1 cellular context compared by ENCODE assay signal in the genomic region with DNA sequence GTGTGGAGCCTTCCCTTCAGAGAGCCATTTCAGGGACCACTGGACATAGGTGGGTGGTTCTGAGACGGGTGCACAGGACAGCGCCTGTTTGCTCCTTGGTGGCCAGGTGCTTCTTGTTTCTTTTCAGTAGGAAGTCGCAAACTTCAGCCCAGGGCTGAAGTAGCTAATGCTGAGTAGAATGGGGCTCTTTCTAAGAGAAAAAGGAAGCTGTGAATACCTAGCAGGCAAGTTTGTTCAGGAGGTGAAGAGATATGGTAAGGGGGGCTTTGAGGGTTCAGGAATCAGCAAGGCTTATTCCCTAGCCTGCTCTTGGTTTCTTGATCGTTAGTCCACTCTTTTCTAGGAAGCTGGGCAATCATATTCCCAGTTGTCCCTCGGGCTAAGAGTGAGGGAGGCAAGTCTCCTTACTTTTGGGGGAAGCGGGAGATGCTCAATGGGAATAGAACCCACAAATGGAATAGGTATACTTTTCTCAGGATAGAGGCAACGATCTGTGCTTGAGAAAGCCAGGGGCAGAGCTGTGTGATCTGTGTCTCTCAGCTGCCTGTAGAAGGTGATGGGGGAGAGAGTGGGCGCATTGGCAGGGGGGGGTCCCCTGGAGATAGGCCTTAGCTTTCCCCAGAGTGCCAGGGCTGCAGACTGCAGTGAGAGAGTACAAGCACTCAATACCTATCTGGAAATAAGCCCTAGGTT.
TF ChIP-seq lines count a peak whose summit lies in the region.

No MANE protein-coding gene starts in this region.

TF ChIP-seq in K562, 482 proteins besides CTCF, POLR2A, EP300 and RAD21:
- no peak for TF ChIP-seq HSF4 (CRISPR knock-in tag; IDR thresholded peaks at IDR 0.05; ENCODE audit: borderline replicate concordance)
- peak; percentile 28 for TF ChIP-seq RBBP5 (IDR thresholded peaks at IDR 0.05; ENCODE audit: borderline replicate concordance, insufficient read depth, low read length, poor library complexity, severe bottlenecking)
- TF ChIP-seq, protein P1, sequence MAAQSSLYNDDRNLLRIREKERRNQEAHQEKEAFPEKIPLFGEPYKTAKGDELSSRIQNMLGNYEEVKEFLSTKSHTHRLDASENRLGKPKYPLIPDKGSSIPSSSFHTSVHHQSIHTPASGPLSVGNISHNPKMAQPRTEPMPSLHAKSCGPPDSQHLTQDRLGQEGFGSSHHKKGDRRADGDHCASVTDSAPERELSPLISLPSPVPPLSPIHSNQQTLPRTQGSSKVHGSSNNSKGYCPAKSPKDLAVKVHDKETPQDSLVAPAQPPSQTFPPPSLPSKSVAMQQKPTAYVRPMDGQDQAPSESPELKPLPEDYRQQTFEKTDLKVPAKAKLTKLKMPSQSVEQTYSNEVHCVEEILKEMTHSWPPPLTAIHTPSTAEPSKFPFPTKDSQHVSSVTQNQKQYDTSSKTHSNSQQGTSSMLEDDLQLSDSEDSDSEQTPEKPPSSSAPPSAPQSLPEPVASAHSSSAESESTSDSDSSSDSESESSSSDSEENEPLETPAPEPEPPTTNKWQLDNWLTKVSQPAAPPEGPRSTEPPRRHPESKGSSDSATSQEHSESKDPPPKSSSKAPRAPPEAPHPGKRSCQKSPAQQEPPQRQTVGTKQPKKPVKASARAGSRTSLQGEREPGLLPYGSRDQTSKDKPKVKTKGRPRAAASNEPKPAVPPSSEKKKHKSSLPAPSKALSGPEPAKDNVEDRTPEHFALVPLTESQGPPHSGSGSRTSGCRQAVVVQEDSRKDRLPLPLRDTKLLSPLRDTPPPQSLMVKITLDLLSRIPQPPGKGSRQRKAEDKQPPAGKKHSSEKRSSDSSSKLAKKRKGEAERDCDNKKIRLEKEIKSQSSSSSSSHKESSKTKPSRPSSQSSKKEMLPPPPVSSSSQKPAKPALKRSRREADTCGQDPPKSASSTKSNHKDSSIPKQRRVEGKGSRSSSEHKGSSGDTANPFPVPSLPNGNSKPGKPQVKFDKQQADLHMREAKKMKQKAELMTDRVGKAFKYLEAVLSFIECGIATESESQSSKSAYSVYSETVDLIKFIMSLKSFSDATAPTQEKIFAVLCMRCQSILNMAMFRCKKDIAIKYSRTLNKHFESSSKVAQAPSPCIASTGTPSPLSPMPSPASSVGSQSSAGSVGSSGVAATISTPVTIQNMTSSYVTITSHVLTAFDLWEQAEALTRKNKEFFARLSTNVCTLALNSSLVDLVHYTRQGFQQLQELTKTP (IDR thresholded peaks at IDR 0.05; ENCODE audit: low read depth in 1 of 2, partially characterized antibody in 2 of 2) = peak in 1 of 2 experiments; percentile 2
- no peak for TF ChIP-seq SIN3A (IDR thresholded peaks at IDR 0.05; ENCODE audit: borderline replicate concordance in 2 of 2, control insufficient read depth in 1 of 2, low read depth in 2 of 2, low read length in 2 of 2)
- TF ChIP-seq TOE1 (IDR thresholded peaks at IDR 0.05; ENCODE audit: borderline replicate concordance) = 0 out of 2 replicates have a peak, but pooled peaks have one; percentile 11
- no peak for TF ChIP-seq TOE1 (CRISPR knock-in tag; IDR thresholded peaks at IDR 0.05; ENCODE audit: borderline replicate concordance, low read depth)
TF ChIP-seq in K562: peak in this region for 3.
